ENCODE assay signal across 24 cellular contexts in the genomic region with DNA sequence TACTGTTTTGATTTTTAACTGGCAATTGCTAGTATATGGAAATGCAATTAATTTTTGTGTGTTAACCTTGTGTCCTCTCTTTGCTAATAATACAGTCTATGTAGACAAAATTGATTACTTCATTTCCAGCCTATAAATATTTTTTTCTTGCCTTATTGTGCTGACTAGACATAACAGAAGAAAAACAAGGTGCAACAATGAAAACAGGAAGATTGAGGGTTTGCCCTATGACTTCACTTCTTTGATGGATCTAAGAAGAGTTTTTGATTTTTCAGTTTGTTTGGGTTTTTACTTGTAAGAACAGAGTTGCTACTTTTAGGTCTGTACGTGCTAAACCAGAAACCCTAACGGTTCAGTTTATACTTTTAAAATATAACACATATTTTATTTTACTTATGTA. TPM values are rescaled to one million over a fixed set of nuclear protein-coding genes. Genes with fewer than 3 reads are reported as not detected.
DNase-seq lines count a peak whose midpoint lies in the region; ATAC-seq, FAIRE-seq and TF ChIP-seq lines count a peak whose summit lies in the region.
"Had no signal": no experiment of that assay in that cellular context is flagged by ENCODE, and none has a peak within 500 bp of the region (broad histone marks: within the 10 kb centered on the region; RNA-seq: fewer than 3 reads in every experiment).

No MANE protein-coding gene starts in this region.

- peaks cover 6% of the 10 kb centered on the region for H3K36me3 Mint-ChIP-seq in activated CD8-positive, alpha-beta T cell treated with anti-CD3 and anti-CD28 coated beads for 36 hours (ENCODE audit: low read depth)
- H3K36me3 Mint-ChIP-seq in activated CD8-positive, alpha-beta T cell treated with anti-CD3 and anti-CD28 coated beads, Interleukin-2, amount 10 ng/mL, durations not matched to agents 7 days and 5 days (ENCODE audit: low read depth) = peaks cover 5% of the 10 kb centered on the region
- H3K36me3 Mint-ChIP-seq in CD4-positive, CD25-positive, alpha-beta regulatory T cell = peaks cover under 1% of the 10 kb centered on the region
- peaks cover 0 to 17% (median 0%) of the 10 kb centered on the region in 5 donors for H3K36me3 Mint-ChIP-seq in naive thymus-derived CD4-positive, alpha-beta T cell

- H3K27me3 ChIP-seq in CD4-positive, CD25-positive, alpha-beta regulatory T cell (ENCODE audit: control insufficient read depth, insufficient read depth, low read length) = peaks cover 4% of the 10 kb centered on the region
- H3K27me3 ChIP-seq in naive thymus-derived CD4-positive, alpha-beta T cell (ENCODE audit: control insufficient read depth in 2 of 2, insufficient read depth in 2 of 2, low read length in 2 of 2) = peaks cover 0 to 3% of the 10 kb centered on the region in 2 donors
- H3K27me3 ChIP-seq: BLaER1, MG63, SJCRH30 had no signal

- no peak overlapping the region for H3K4me3 Mint-ChIP-seq in activated CD8-positive, alpha-beta T cell treated with anti-CD3 and anti-CD28 coated beads for 36 hours
- no peak overlapping the region for H3K4me3 Mint-ChIP-seq in activated CD8-positive, alpha-beta T cell treated with anti-CD3 and anti-CD28 coated beads, Interleukin-2, amount 10 ng/mL, durations not matched to agents 7 days and 5 days
- no peak overlapping the region for H3K4me3 Mint-ChIP-seq in CD4-positive, CD25-positive, alpha-beta regulatory T cell
- H3K4me3 Mint-ChIP-seq in naive thymus-derived CD4-positive, alpha-beta T cell = peak overlapping the region in 8 of 10 donors; percentile 10 to 65 (median 53)

- CTCF ChIA-PET in activated CD8-positive, alpha-beta T cell treated with anti-CD3 and anti-CD28 coated beads for 36 hours (lab: Charles Lee) = no interaction called here
- CTCF ChIA-PET in activated CD8-positive, alpha-beta T cell treated with anti-CD3 and anti-CD28 coated beads, Interleukin-2, amount 10 ng/mL, durations not matched to agents 7 days and 5 days (lab: Charles Lee) = no interaction called here
- CTCF ChIA-PET in naive thymus-derived CD4-positive, alpha-beta T cell (lab: Charles Lee) = no interaction called here

- FAIRE-seq in RCC 7860 (lab: Jason Lieb, UNC) = no peak
- FAIRE-seq: GM12892, GM19239 had no signal

- no peak overlapping the region for H3K27ac Mint-ChIP-seq in activated CD8-positive, alpha-beta T cell treated with anti-CD3 and anti-CD28 coated beads for 36 hours
- H3K27ac Mint-ChIP-seq in activated CD8-positive, alpha-beta T cell treated with anti-CD3 and anti-CD28 coated beads, Interleukin-2, amount 10 ng/mL, durations not matched to agents 7 days and 5 days = no peak overlapping the region
- H3K27ac Mint-ChIP-seq in CD4-positive, CD25-positive, alpha-beta regulatory T cell = no peak overlapping the region
- peak overlapping the region in 8 of 9 donors; percentile 6 to 90 (median 68) for H3K27ac Mint-ChIP-seq in naive thymus-derived CD4-positive, alpha-beta T cell

- POLR2A ChIA-PET in activated CD8-positive, alpha-beta T cell treated with anti-CD3 and anti-CD28 coated beads for 36 hours (lab: Charles Lee) = no interaction called here
- POLR2A ChIA-PET in activated CD8-positive, alpha-beta T cell treated with anti-CD3 and anti-CD28 coated beads, Interleukin-2, amount 10 ng/mL, durations not matched to agents 7 days and 5 days (lab: Charles Lee) = no interaction called here
- POLR2A ChIA-PET in naive thymus-derived CD4-positive, alpha-beta T cell (lab: Charles Lee) = interaction anchor here (0.7 kb wide), 1 partner anchor 9 kb away, joined by 3 read pairs; no protein-coding TSS in a partner anchor

- no peaks in the 10 kb centered on the region for H3K36me3 ChIP-seq in CD4-positive, CD25-positive, alpha-beta regulatory T cell (ENCODE audit: control insufficient read depth, insufficient read depth, low read length)
- H3K36me3 ChIP-seq in naive thymus-derived CD4-positive, alpha-beta T cell (ENCODE audit: control insufficient read depth in 2 of 3, insufficient read depth in 3 of 3, low read length in 3 of 3) = no peaks in the 10 kb centered on the region
- H3K36me3 ChIP-seq: BLaER1, MG63, SJCRH30 had no signal

- H3K27ac ChIP-seq in CD4-positive, CD25-positive, alpha-beta regulatory T cell (ENCODE audit: insufficient read depth, low read length, poor library complexity, severe bottlenecking) = no peak overlapping the region
- H3K27ac ChIP-seq in naive thymus-derived CD4-positive, alpha-beta T cell (ENCODE audit: low read depth, low read length) = no peak overlapping the region
- H3K27ac ChIP-seq: BLaER1, SJCRH30 had no signal

- ATAC-seq in activated CD8-positive, alpha-beta T cell treated with anti-CD3 and anti-CD28 coated beads for 36 hours = peak; percentile 34
- no peak for ATAC-seq in activated CD8-positive, alpha-beta T cell treated with anti-CD3 and anti-CD28 coated beads, Interleukin-2, amount 10 ng/mL, durations not matched to agents 7 days and 5 days
- ATAC-seq in CD4-positive, CD25-positive, alpha-beta regulatory T cell (ENCODE audit: low read depth in 2 of 2) = no peak
- peak; percentile 64 for ATAC-seq in naive thymus-derived CD4-positive, alpha-beta T cell
- ATAC-seq in GM21381 (IDR thresholded peaks at IDR 0.05; ENCODE audit: unreplicated experiment) (no peak), HG02840 (IDR thresholded peaks at IDR 0.05; ENCODE audit: low FRiP score, unreplicated experiment) (no peak)
- ATAC-seq: PC-3, Right ventricle myocardium inferior, SK-N-SH treated with all-trans-retinoic acid at 6 μM for 48 hours had no signal

- H3K9me3 ChIP-seq in CD4-positive, CD25-positive, alpha-beta regulatory T cell (ENCODE audit: control insufficient read depth in 2 of 2, low read length in 2 of 2) = peaks cover 8 to 20% of the 10 kb centered on the region in 2 experiments
- peaks cover 0 to 13% (median 0%) of the 10 kb centered on the region in 3 experiments for H3K9me3 ChIP-seq in naive thymus-derived CD4-positive, alpha-beta T cell (ENCODE audit: control insufficient read depth in 2 of 3, low read length in 3 of 3)

- H3K4me3 ChIP-seq in CD4-positive, CD25-positive, alpha-beta regulatory T cell (ENCODE audit: low read depth, low read length) = no peak overlapping the region
- no peak overlapping the region for H3K4me3 ChIP-seq in naive thymus-derived CD4-positive, alpha-beta T cell (ENCODE audit: low read length)
- H3K4me3 ChIP-seq: BLaER1, MG63, SJCRH30 had no signal

- peaks cover 4% of the 10 kb centered on the region for H3K4me1 ChIP-seq in CD4-positive, CD25-positive, alpha-beta regulatory T cell (ENCODE audit: control insufficient read depth, insufficient read depth, low read length, poor library complexity, severe bottlenecking)
- H3K4me1 ChIP-seq in naive thymus-derived CD4-positive, alpha-beta T cell (ENCODE audit: control insufficient read depth in 2 of 2, insufficient read depth in 2 of 2, low read length in 2 of 2) = peaks cover 3 to 12% of the 10 kb centered on the region in 2 donors
- H3K4me1 ChIP-seq: BLaER1, SJCRH30 had no signal

- intact Hi-C loops in activated CD8-positive, alpha-beta T cell treated with anti-CD3 and anti-CD28 coated beads for 36 hours (cut with micrococcal nuclease) = no loop called here
- intact Hi-C loops in naive thymus-derived CD4-positive, alpha-beta T cell (cut with micrococcal nuclease) = no loop called here

- DNase-seq in activated CD8-positive, alpha-beta T cell treated with anti-CD3 and anti-CD28 coated beads for 36 hours = no peak
- no peak for DNase-seq in activated CD8-positive, alpha-beta T cell treated with anti-CD3 and anti-CD28 coated beads, Interleukin-2, amount 10 ng/mL, durations not matched to agents 7 days and 5 days
- DNase-seq in CD4-positive, CD25-positive, alpha-beta regulatory T cell = peak in 2 of 3 donors; percentile 21 to 26
- DNase-seq in RCC 7860 (ENCODE audit: low spot score) = peak; percentile 1
- peak in 5 of 9 donors; percentile 24 to 56 (median 37) for DNase-seq in naive thymus-derived CD4-positive, alpha-beta T cell
- DNase-seq: Calu3; DND-41; H7; KG1; MG63; NCI-H2029; NCI-H446; NCI-H524 treated with DMSO at 0.1 percent for 48 hours; NCI-H774; NK-92 treated with Interleukin-12 subunit alpha and Interleukin-12 subunit beta, amount 100 ng/mL, for 24 hours; PC-3; SJCRH30 had no signal

- H3K27me3 Mint-ChIP-seq in activated CD8-positive, alpha-beta T cell treated with anti-CD3 and anti-CD28 coated beads for 36 hours = no peaks in the 10 kb centered on the region
- peaks cover 2% of the 10 kb centered on the region for H3K27me3 Mint-ChIP-seq in activated CD8-positive, alpha-beta T cell treated with anti-CD3 and anti-CD28 coated beads, Interleukin-2, amount 10 ng/mL, durations not matched to agents 7 days and 5 days (ENCODE audit: low read depth)
- peaks cover 14% of the 10 kb centered on the region for H3K27me3 Mint-ChIP-seq in CD4-positive, CD25-positive, alpha-beta regulatory T cell
- H3K27me3 Mint-ChIP-seq in naive thymus-derived CD4-positive, alpha-beta T cell = peaks cover 0 to 3% (median 0%) of the 10 kb centered on the region in 5 donors

- TF ChIP-seq CTCF in activated CD8-positive, alpha-beta T cell treated with anti-CD3 and anti-CD28 coated beads for 36 hours (IDR thresholded peaks at IDR 0.05) = no peak

- peaks cover 12% of the 10 kb centered on the region for H3K9me3 Mint-ChIP-seq in activated CD8-positive, alpha-beta T cell treated with anti-CD3 and anti-CD28 coated beads for 36 hours
- H3K9me3 Mint-ChIP-seq in activated CD8-positive, alpha-beta T cell treated with anti-CD3 and anti-CD28 coated beads, Interleukin-2, amount 10 ng/mL, durations not matched to agents 7 days and 5 days (ENCODE audit: insufficient read depth) = peaks cover 6% of the 10 kb centered on the region
- H3K9me3 Mint-ChIP-seq in CD4-positive, CD25-positive, alpha-beta regulatory T cell = peaks cover 0 to 18% (median under 1%) of the 10 kb centered on the region in 7 donors
- peaks cover 0 to 17% (median 6%) of the 10 kb centered on the region in 11 donors for H3K9me3 Mint-ChIP-seq in naive thymus-derived CD4-positive, alpha-beta T cell

- H3K4me1 Mint-ChIP-seq in activated CD8-positive, alpha-beta T cell treated with anti-CD3 and anti-CD28 coated beads for 36 hours (ENCODE audit: low read depth) = peaks cover 7% of the 10 kb centered on the region
- peaks cover 9% of the 10 kb centered on the region for H3K4me1 Mint-ChIP-seq in activated CD8-positive, alpha-beta T cell treated with anti-CD3 and anti-CD28 coated beads, Interleukin-2, amount 10 ng/mL, durations not matched to agents 7 days and 5 days (ENCODE audit: low read depth)
- peaks cover 3 to 10% (median 6%) of the 10 kb centered on the region in 4 donors for H3K4me1 Mint-ChIP-seq in CD4-positive, CD25-positive, alpha-beta regulatory T cell
- peaks cover 0 to 28% (median 20%) of the 10 kb centered on the region in 7 donors for H3K4me1 Mint-ChIP-seq in naive thymus-derived CD4-positive, alpha-beta T cell

RNA-seq across cellular contexts. Expression of a gene that starts 8.5 kb away (rescaled TPM):
- 10 to 100 TPM; 44.8 to 45.1 TPM for total RNA-seq in activated CD8-positive, alpha-beta T cell treated with anti-CD3 and anti-CD28 coated beads for 36 hours
- total RNA-seq in activated CD8-positive, alpha-beta T cell treated with anti-CD3 and anti-CD28 coated beads, Interleukin-2, amount 10 ng/mL, durations not matched to agents 7 days and 5 days = 10 to 100 TPM; 41.3 to 43.7 TPM
- total RNA-seq in CD4-positive, CD25-positive, alpha-beta regulatory T cell = 20.5 TPM
- polyA plus RNA-seq in CD4-positive, CD25-positive, alpha-beta regulatory T cell = 10 to 100 TPM; 31.3 to 44.1 (median 40.6) TPM
- total RNA-seq in naive thymus-derived CD4-positive, alpha-beta T cell = 10 to 100 TPM; 28.1 to 42.0 (median 39.8) TPM
- polyA plus RNA-seq in naive thymus-derived CD4-positive, alpha-beta T cell = 10 to 100 TPM; 29.6 to 44.8 TPM

RNA-seq across cellular contexts. Expression of a gene that starts 18.2 kb away (rescaled TPM):
- 10 to 100 TPM; 37.7 to 40.4 TPM for total RNA-seq in activated CD8-positive, alpha-beta T cell treated with anti-CD3 and anti-CD28 coated beads for 36 hours
- total RNA-seq in activated CD8-positive, alpha-beta T cell treated with anti-CD3 and anti-CD28 coated beads, Interleukin-2, amount 10 ng/mL, durations not matched to agents 7 days and 5 days = 10 to 100 TPM; 48.5 to 56.2 TPM
- total RNA-seq in CD4-positive, CD25-positive, alpha-beta regulatory T cell = 40.2 TPM
- polyA plus RNA-seq in CD4-positive, CD25-positive, alpha-beta regulatory T cell = 10 to 100 TPM in 3 of 4 donors, 1 to 10 TPM in 1; 9.0 to 17.0 (median 14.3) TPM
- 10 to 100 TPM; 23.9 to 48.6 (median 44.7) TPM for total RNA-seq in naive thymus-derived CD4-positive, alpha-beta T cell
- 10 to 100 TPM; 16.1 to 17.7 TPM for polyA plus RNA-seq in naive thymus-derived CD4-positive, alpha-beta T cell

Comparison
In these comparisons a context has a peak if more than half of its experiments do, and no peak if none do; other contexts are left out.
1. ATAC-seq: peak in activated CD8-positive, alpha-beta T cell treated with anti-CD3 and anti-CD28 coated beads for 36 hours (single experiment) and naive thymus-derived CD4-positive, alpha-beta T cell (single experiment); none in activated CD8-positive, alpha-beta T cell treated with anti-CD3 and anti-CD28 coated beads, Interleukin-2, amount 10 ng/mL, durations not matched to agents 7 days and 5 days (single experiment), CD4-positive, CD25-positive, alpha-beta regulatory T cell (0 of 2), GM21381 (single experiment) and HG02840 (single experiment).
2. DNase-seq: peak in CD4-positive, CD25-positive, alpha-beta regulatory T cell (2 of 3), RCC 7860 (single experiment) and naive thymus-derived CD4-positive, alpha-beta T cell (5 of 9); none in activated CD8-positive, alpha-beta T cell treated with anti-CD3 and anti-CD28 coated beads for 36 hours (single experiment) and activated CD8-positive, alpha-beta T cell treated with anti-CD3 and anti-CD28 coated beads, Interleukin-2, amount 10 ng/mL, durations not matched to agents 7 days and 5 days (single experiment).
3. H3K27ac Mint-ChIP-seq: peak in naive thymus-derived CD4-positive, alpha-beta T cell (8 of 9); none in activated CD8-positive, alpha-beta T cell treated with anti-CD3 and anti-CD28 coated beads for 36 hours (single experiment), activated CD8-positive, alpha-beta T cell treated with anti-CD3 and anti-CD28 coated beads, Interleukin-2, amount 10 ng/mL, durations not matched to agents 7 days and 5 days (single experiment) and CD4-positive, CD25-positive, alpha-beta regulatory T cell (0 of 3).
4. H3K4me3 Mint-ChIP-seq: peak in naive thymus-derived CD4-positive, alpha-beta T cell (8 of 10); none in activated CD8-positive, alpha-beta T cell treated with anti-CD3 and anti-CD28 coated beads for 36 hours (single experiment), activated CD8-positive, alpha-beta T cell treated with anti-CD3 and anti-CD28 coated beads, Interleukin-2, amount 10 ng/mL, durations not matched to agents 7 days and 5 days (single experiment) and CD4-positive, CD25-positive, alpha-beta regulatory T cell (0 of 4).